Comparison of ENCODE assay signal across 26 cellular contexts in the genomic region with DNA sequence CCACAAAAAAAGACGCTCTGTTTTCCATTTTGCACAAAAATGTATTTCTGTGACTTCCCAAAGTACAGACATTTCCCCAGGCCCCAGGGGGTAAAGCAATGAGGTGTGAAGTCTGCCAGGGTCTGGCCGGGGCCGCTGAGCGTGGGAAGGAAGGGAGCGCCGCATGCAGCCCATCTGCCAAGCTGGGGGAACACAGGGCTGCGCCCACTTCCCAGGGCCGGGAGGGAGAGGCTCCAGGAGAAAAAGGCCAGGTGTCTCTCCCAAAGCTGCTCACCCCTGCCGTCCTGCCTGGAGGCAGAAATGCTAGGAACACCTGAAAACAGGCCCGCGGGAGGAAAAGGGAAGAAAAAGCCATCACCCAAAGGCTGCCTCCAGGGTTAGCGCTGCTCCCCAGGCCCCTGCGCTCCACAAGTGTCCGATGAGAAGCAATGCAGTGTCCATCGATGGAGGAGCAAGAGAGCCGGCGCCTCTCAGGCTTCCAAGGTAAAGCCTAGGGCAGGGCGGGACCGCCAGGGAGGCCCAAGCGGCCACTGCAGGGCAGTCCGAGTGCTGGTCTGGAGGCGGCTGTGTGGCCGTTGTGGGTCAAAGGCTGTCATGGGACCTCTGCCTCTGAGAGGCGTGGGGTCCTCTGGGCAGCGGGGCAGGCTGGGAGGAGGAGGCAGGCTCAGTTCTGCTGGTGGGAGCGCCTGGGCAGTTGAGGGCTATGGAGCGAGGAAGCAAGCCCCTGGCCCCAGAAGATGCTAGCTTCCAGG. TPM values are rescaled to one million over a fixed set of nuclear protein-coding genes. Genes with fewer than 3 reads are reported as not detected.
DNase-seq lines count a peak whose midpoint lies in the region; ATAC-seq, FAIRE-seq and TF ChIP-seq lines count a peak whose summit lies in the region.
"Had no signal": no experiment of that assay in that cellular context is flagged by ENCODE, and none has a peak within 500 bp of the region (broad histone marks: within the 10 kb centered on the region; RNA-seq: fewer than 3 reads in every experiment).

No MANE protein-coding gene starts in this region.

- peak overlapping the region in 1 of 2 experiments; percentile 57; a peak in 2 of 4 replicates for H3K9ac ChIP-seq in K562 (ENCODE audit: insufficient read depth in 1 of 2, low read depth in 2 of 2, low read length in 2 of 2)

- TF ChIP-seq EP300 in K562 (IDR thresholded peaks at IDR 0.05; ENCODE audit: low read length): no peak

- no peaks in the 10 kb centered on the region for H3K9me1 ChIP-seq in K562 (ENCODE audit: control insufficient read depth, insufficient read depth, low read length)

- no peaks in the 10 kb centered on the region for H3K79me2 ChIP-seq in K562 (ENCODE audit: control insufficient read depth, insufficient read depth, low read length)

- ATAC-seq in K562: no peak
- ATAC-seq: body of pancreas; GM12878; stimulated activated naive CD8-positive, alpha-beta T cell treated with anti-CD3 and anti-CD28 coated beads, Interleukin-15, Interleukin-2, amounts not matched to agents 100 U/mL and 50 U/mL, for 24 hours had no signal

- H3K4me3 Mint-ChIP-seq in nephron: no peak overlapping the region
- H3K4me3 Mint-ChIP-seq in activated T-helper 1 cell treated with anti-CD3 and anti-CD28 coated beads, Interleukin-12 subunit alpha, Interleukin-12 subunit beta, Interleukin-2, Interleukin-4 antibody, amounts not matched to agents 30 ng/mL and 10 ng/mL and 1 ng/mL, durations not matched to agents 14 hours and 24 hours and 36 hours: no peak overlapping the region
- H3K4me3 Mint-ChIP-seq: CD4-positive, CD25-positive, alpha-beta regulatory T cell had no signal

- CTCF ChIA-PET in K562 (lab: Yijun Ruan, JAX; ENCODE audit: low intra/inter-chr PET ratio): no interaction called here

- no peaks in the 10 kb centered on the region for H3K9me3 Mint-ChIP-seq in nephron
- H3K9me3 Mint-ChIP-seq in activated T-helper 1 cell treated with anti-CD3 and anti-CD28 coated beads, Interleukin-12 subunit alpha, Interleukin-12 subunit beta, Interleukin-2, Interleukin-4 antibody, amounts not matched to agents 30 ng/mL and 10 ng/mL and 1 ng/mL, durations not matched to agents 14 hours and 24 hours and 36 hours: no peaks in the 10 kb centered on the region
- H3K9me3 Mint-ChIP-seq: CD4-positive, CD25-positive, alpha-beta regulatory T cell had no signal

- H2AFZ ChIP-seq in K562 (ENCODE audit: low read depth, low read length): no peak overlapping the region

- H4K20me1 ChIP-seq in K562 (replicated peaks; ENCODE audit: control insufficient read depth, insufficient read depth, low read length): no peaks in the 10 kb centered on the region

- no peaks in the 10 kb centered on the region for H3K27me3 Mint-ChIP-seq in nephron (ENCODE audit: low read depth)
- H3K27me3 Mint-ChIP-seq in activated T-helper 1 cell treated with anti-CD3 and anti-CD28 coated beads, Interleukin-12 subunit alpha, Interleukin-12 subunit beta, Interleukin-2, Interleukin-4 antibody, amounts not matched to agents 30 ng/mL and 10 ng/mL and 1 ng/mL, durations not matched to agents 14 hours and 24 hours and 36 hours (ENCODE audit: insufficient read depth): no peaks in the 10 kb centered on the region
- H3K27me3 Mint-ChIP-seq: CD4-positive, CD25-positive, alpha-beta regulatory T cell had no signal

- peaks cover 5 to 33% of the 10 kb centered on the region in 2 experiments; a peak in 4 of 5 replicates for H3K4me1 ChIP-seq in K562 (replicated peaks in 1 of 2; ENCODE audit: control insufficient read depth in 2 of 2, insufficient read depth in 2 of 2, low read length in 2 of 2)

- no peaks in the 10 kb centered on the region for H3K27me3 ChIP-seq in K562 (ENCODE audit: control insufficient read depth in 2 of 2, insufficient read depth in 2 of 2, low read length in 2 of 2)
- H3K27me3 ChIP-seq: adrenal gland, body of pancreas, heart left ventricle, sigmoid colon, vagina had no signal

- peak; percentile 7 for DNase-seq in DMS 273 treated with DMSO at 0.1 percent for 48 hours (lab: John Stamatoyannopoulos, UW)
- peak; percentile 93 for DNase-seq in NCI-H2171 treated with DMSO at 0.1 percent for 48 hours (lab: John Stamatoyannopoulos, UW)
- DNase-seq in K562 (ENCODE audit: extremely low read depth in 1 of 4, low spot score in 3 of 4): no peak
- no peak for DNase-seq in activated T-helper 1 cell treated with anti-CD3 and anti-CD28 coated beads, Interleukin-12 subunit alpha, Interleukin-12 subunit beta, Interleukin-2, Interleukin-4 antibody, amounts not matched to agents 30 ng/mL and 10 ng/mL and 1 ng/mL, durations not matched to agents 14 hours and 24 hours and 36 hours (ENCODE audit: low spot score)
- no peak for DNase-seq in erythroblast (lab: John Stamatoyannopoulos, UW)
- DNase-seq in OCI-M2 (lab: John Stamatoyannopoulos, UW; ENCODE audit: unreplicated experiment): no peak
- no peak for DNase-seq in SW 1271 (lab: John Stamatoyannopoulos, UW)
- DNase-seq: activated CD4-positive, alpha-beta T cell treated with anti-CD3 and anti-CD28 coated beads for 48 hours; activated naive CD4-positive, alpha-beta T cell treated with Interleukin-2 at 50 U/mL for 16 hours; activated T-cell treated with anti-CD3 and anti-CD28 coated beads, Interleukin-2, amount 50 U/mL, for 48 hours; adrenal gland; body of pancreas; CD4-positive, CD25-positive, alpha-beta regulatory T cell; heart left ventricle; kidney glomerular epithelial cell; NCI-H187 treated with DMSO at 0.1 percent for 48 hours; NCI-H226; posterior cingulate gyrus; sigmoid colon; stimulated activated CD4-positive, alpha-beta T cell treated with anti-CD3 and anti-CD28 coated beads, Interleukin-4, amount 100 ng/mL, for 24 hours; stimulated activated naive CD8-positive, alpha-beta T cell treated with anti-CD3 and anti-CD28 coated beads, Interleukin-15, Interleukin-2, amounts not matched to agents 100 U/mL and 50 U/mL, for 24 hours had no signal

- WGBS in K562 (ENCODE audit: insufficient coverage, low coverage, missing lambda C conversion rate): 75% methylated on average over 20 of the region's 27 CpGs

- no peak for TF ChIP-seq POLR2A in K562 (conservative IDR thresholded peaks at IDR 0.05)
- TF ChIP-seq POLR2A in erythroblast (IDR thresholded peaks at IDR 0.05; ENCODE audit: low read length): no peak

- POLR2A ChIA-PET in K562 (lab: Yijun Ruan, JAX): interaction anchor here (1.2 kb wide), 1 partner anchor 41 kb away, joined by 3 read pairs; no protein-coding TSS in a partner anchor

- no peaks in the 10 kb centered on the region; the same call in 2 of the 3 replicates for H3K36me3 ChIP-seq in K562 (ENCODE audit: control insufficient read depth, insufficient read depth, low read length)

- no peaks in the 10 kb centered on the region for H3K9me3 ChIP-seq in K562 (replicated peaks; ENCODE audit: control insufficient read depth, insufficient read depth, low read depth, low read length)
- H3K9me3 ChIP-seq: adrenal gland, body of pancreas, sigmoid colon, thoracic aorta, vagina had no signal

- no peak overlapping the region for H3K27ac ChIP-seq in K562 (ENCODE audit: extremely low read depth, low read depth, low read length)
- H3K27ac ChIP-seq: adrenal gland, body of pancreas, heart left ventricle, HL-60, sigmoid colon, thoracic aorta, vagina had no signal

- intact Hi-C loops in K562 (cut with micrococcal nuclease): loop anchor here (5.0 kb wide), 1 partner anchor 277 kb away; no protein-coding TSS in a partner anchor
- intact Hi-C loops in activated T-helper 1 cell treated with anti-CD3 and anti-CD28 coated beads, Interleukin-12 subunit alpha, Interleukin-12 subunit beta, Interleukin-2, Interleukin-4 antibody, amounts not matched to agents 30 ng/mL and 10 ng/mL and 1 ng/mL, durations not matched to agents 14 hours and 24 hours and 36 hours (cut with micrococcal nuclease): loop anchor here (10.0 kb wide), 1 partner anchor 215 kb away; a partner anchor contains a TSS

- in situ Hi-C loops in K562 (cut with MboI): loop anchor here (5.0 kb wide), 1 partner anchor 197 kb away; no protein-coding TSS in a partner anchor

- H3K4me2 ChIP-seq in K562 (ENCODE audit: insufficient read depth, low read length): no peak overlapping the region

- TF ChIP-seq CTCF in K562 (IDR thresholded peaks at IDR 0.05 in 2 of 3, conservative IDR thresholded peaks at IDR 0.05 in 1 of 3; ENCODE audit: insufficient read depth in 2 of 3, low read depth in 1 of 3, low read length in 3 of 3) (no peak), nephron (IDR thresholded peaks at IDR 0.05; ENCODE audit: unreplicated experiment in 3 of 3) (no peak)

- peaks cover 10% of the 10 kb centered on the region for H3K4me1 Mint-ChIP-seq in nephron
- peaks cover 18% of the 10 kb centered on the region for H3K4me1 Mint-ChIP-seq in activated T-helper 1 cell treated with anti-CD3 and anti-CD28 coated beads, Interleukin-12 subunit alpha, Interleukin-12 subunit beta, Interleukin-2, Interleukin-4 antibody, amounts not matched to agents 30 ng/mL and 10 ng/mL and 1 ng/mL, durations not matched to agents 14 hours and 24 hours and 36 hours (ENCODE audit: low read depth)

- no TSS peak for BruUV-seq in K562 (replicated peaks; lab: Mats Ljungman, UMichigan)

- TF ChIP-seq RAD21 in K562 (CRISPR knock-in tag; conservative IDR thresholded peaks at IDR 0.05 in 1 of 2, IDR thresholded peaks at IDR 0.05 in 1 of 2): no peak

- no peak for FAIRE-seq in K562 (lab: Jason Lieb, UNC)
- FAIRE-seq: GM12878 had no signal

- H3K4me3 ChIP-seq in K562: no peak overlapping the region
- H3K4me3 ChIP-seq: adrenal gland, body of pancreas, GM12878, heart left ventricle, sigmoid colon, thoracic aorta, vagina had no signal

- peak overlapping the region; percentile 10 to 41 (median 33) for H3K27ac Mint-ChIP-seq in nephron
- H3K27ac Mint-ChIP-seq in activated T-helper 1 cell treated with anti-CD3 and anti-CD28 coated beads, Interleukin-12 subunit alpha, Interleukin-12 subunit beta, Interleukin-2, Interleukin-4 antibody, amounts not matched to agents 30 ng/mL and 10 ng/mL and 1 ng/mL, durations not matched to agents 14 hours and 24 hours and 36 hours: no peak overlapping the region

- peaks cover 14% of the 10 kb centered on the region for H3K36me3 Mint-ChIP-seq in nephron (ENCODE audit: low read depth)
- no peaks in the 10 kb centered on the region for H3K36me3 Mint-ChIP-seq in activated T-helper 1 cell treated with anti-CD3 and anti-CD28 coated beads, Interleukin-12 subunit alpha, Interleukin-12 subunit beta, Interleukin-2, Interleukin-4 antibody, amounts not matched to agents 30 ng/mL and 10 ng/mL and 1 ng/mL, durations not matched to agents 14 hours and 24 hours and 36 hours (ENCODE audit: low read depth)

RNA-seq across cellular contexts. Expression of a gene that starts 6.0 kb away (rescaled TPM):
- 7.1 and 18.4 TPM in 2 replicates for total RNA-seq in K562 (2011; cell fraction: chromatin; rRNA removed; ENCODE audit: low replicate concordance)
- total RNA-seq in K562 (2011; cell fraction: nucleolus; rRNA removed): 35.0 and 36.5 TPM in 2 replicates
- 22.9 and 31.1 TPM in 2 replicates for total RNA-seq in K562 (2011; cell fraction: nucleoplasm; rRNA removed)
- 38.0 and 57.7 TPM in 2 replicates for total RNA-seq in K562 (2014; rRNA removed)
- 1.1 and 1.9 TPM in 2 replicates for total RNA-seq in K562 (2014; rRNA removed; fragmentation: Illumina TruSeq; extraction: Trizol)
- 18.7 and 19.1 TPM in 2 replicates for total RNA-seq in K562 (2015; rRNA removed; fragmentation: Illumina TruSeq; extraction: Trizol)
- total RNA-seq in K562 (2021): 28.7 and 30.3 TPM in 2 replicates
- polyA plus RNA-seq in K562 (2011; rRNA removed): 13.8 and 24.8 TPM in 2 replicates
- 30.4 and 84.8 TPM in 2 replicates for polyA plus RNA-seq in K562 (2011; cell fraction: cytosol; rRNA removed)
- polyA plus RNA-seq in K562 (2011; cell fraction: nucleus; rRNA removed): 32.5 and 45.8 TPM in 2 replicates
- 31.0 and 52.7 TPM in 2 replicates for polyA plus RNA-seq in K562 (2012)
- 6.8 and 27.8 TPM in 2 replicates for polyA plus RNA-seq in K562 (2014; fragmentation: Illumina TruSeq; extraction: Trizol)
- polyA plus RNA-seq in K562 (2014; fragmentation: Nextera tagmentation; extraction: Ambion mirVana): 1 to 10 TPM in 1 of 2 experiments, under 1 TPM in 1; 0.21 to 4.3 TPM
- polyA plus RNA-seq in K562 (2014; rRNA removed): 31.7 TPM in 2 replicates
- 3.4 and 6.5 TPM in 2 replicates for polyA minus RNA-seq in K562 (2011; rRNA and poly(A)+ RNA removed)
- polyA minus RNA-seq in K562 (2011; cell fraction: cytosol; rRNA and poly(A)+ RNA removed): 21.7 and 30.2 TPM in 2 replicates
- 5.8 and 6.1 TPM in 2 replicates for polyA minus RNA-seq in K562 (2011; cell fraction: nucleus; rRNA and poly(A)+ RNA removed)
- 51.7 and 54.4 TPM in 2 replicates for total RNA-seq in activated T-helper 1 cell treated with anti-CD3 and anti-CD28 coated beads, Interleukin-12 subunit alpha, Interleukin-12 subunit beta, Interleukin-2, Interleukin-4 antibody, amounts not matched to agents 30 ng/mL and 10 ng/mL and 1 ng/mL, durations not matched to agents 14 hours and 24 hours and 36 hours

RNA-seq across cellular contexts. Expression of a gene that starts 27.6 kb away (rescaled TPM):
- 45.1 and 101 TPM in 2 replicates for total RNA-seq in K562 (2011; cell fraction: chromatin; rRNA removed; ENCODE audit: low replicate concordance)
- total RNA-seq in K562 (2011; cell fraction: nucleolus; rRNA removed): 76.3 and 95.7 TPM in 2 replicates
- 27.9 and 53.6 TPM in 2 replicates for total RNA-seq in K562 (2011; cell fraction: nucleoplasm; rRNA removed)
- total RNA-seq in K562 (2014; rRNA removed): 29.4 and 42.4 TPM in 2 replicates
- total RNA-seq in K562 (2014; rRNA removed; fragmentation: Illumina TruSeq; extraction: Trizol): 10.6 and 16.2 TPM in 2 replicates
- 17.5 and 19.7 TPM in 2 replicates for total RNA-seq in K562 (2015; rRNA removed; fragmentation: Illumina TruSeq; extraction: Trizol)
- total RNA-seq in K562 (2021): 40.3 and 41.3 TPM in 2 replicates
- polyA plus RNA-seq in K562 (2011; rRNA removed): 24.5 and 25.4 TPM in 2 replicates
- 25.0 and 47.2 TPM in 2 replicates for polyA plus RNA-seq in K562 (2011; cell fraction: cytosol; rRNA removed)
- polyA plus RNA-seq in K562 (2011; cell fraction: nucleus; rRNA removed): 80.6 and 118 TPM in 2 replicates
- polyA plus RNA-seq in K562 (2012): 28.4 and 42.0 TPM in 2 replicates
- polyA plus RNA-seq in K562 (2014; fragmentation: Illumina TruSeq; extraction: Trizol): 19.7 and 28.3 TPM in 2 replicates
- polyA plus RNA-seq in K562 (2014; fragmentation: Nextera tagmentation; extraction: Ambion mirVana): 1 to 10 TPM in 1 of 2 experiments, under 1 TPM in 1; 0.82 to 1.4 TPM
- polyA plus RNA-seq in K562 (2014; rRNA removed): 48.9 and 49.2 TPM in 2 replicates
- 9.4 and 18.7 TPM in 2 replicates for polyA minus RNA-seq in K562 (2011; rRNA and poly(A)+ RNA removed)
- 23.5 and 24.5 TPM in 2 replicates for polyA minus RNA-seq in K562 (2011; cell fraction: cytosol; rRNA and poly(A)+ RNA removed)
- 12.1 and 13.3 TPM in 2 replicates for polyA minus RNA-seq in K562 (2011; cell fraction: nucleus; rRNA and poly(A)+ RNA removed)
- 17.7 and 19.3 TPM in 2 replicates for total RNA-seq in activated T-helper 1 cell treated with anti-CD3 and anti-CD28 coated beads, Interleukin-12 subunit alpha, Interleukin-12 subunit beta, Interleukin-2, Interleukin-4 antibody, amounts not matched to agents 30 ng/mL and 10 ng/mL and 1 ng/mL, durations not matched to agents 14 hours and 24 hours and 36 hours

RNA-seq across cellular contexts. Expression of a gene that starts 40.9 kb away (rescaled TPM):
- total RNA-seq in K562 (2011; cell fraction: chromatin; rRNA removed; ENCODE audit: low replicate concordance): 148 and 241 TPM in 2 replicates
- 111 and 117 TPM in 2 replicates for total RNA-seq in K562 (2011; cell fraction: nucleolus; rRNA removed)
- total RNA-seq in K562 (2011; cell fraction: nucleoplasm; rRNA removed): 183 and 259 TPM in 2 replicates
- total RNA-seq in K562 (2014; rRNA removed): 887 and 1,071 TPM in 2 replicates
- total RNA-seq in K562 (2014; rRNA removed; fragmentation: Illumina TruSeq; extraction: Trizol): 1,328 and 1,534 TPM in 2 replicates
- 1,335 and 1,447 TPM in 2 replicates for total RNA-seq in K562 (2015; rRNA removed; fragmentation: Illumina TruSeq; extraction: Trizol)
- 840 and 907 TPM in 2 replicates for total RNA-seq in K562 (2021)
- 308 and 520 TPM in 2 replicates for polyA plus RNA-seq in K562 (2011; rRNA removed)
- polyA plus RNA-seq in K562 (2011; cell fraction: cytosol; rRNA removed): 84.3 and 133 TPM in 2 replicates
- 138 and 148 TPM in 2 replicates for polyA plus RNA-seq in K562 (2011; cell fraction: nucleus; rRNA removed)
- 556 and 791 TPM in 2 replicates for polyA plus RNA-seq in K562 (2012)
- 886 and 1,006 TPM in 2 replicates for polyA plus RNA-seq in K562 (2014; fragmentation: Illumina TruSeq; extraction: Trizol)
- polyA plus RNA-seq in K562 (2014; fragmentation: Nextera tagmentation; extraction: Ambion mirVana): 100 to 1,000 TPM; 404 to 534 TPM
- polyA plus RNA-seq in K562 (2014; rRNA removed): 609 and 622 TPM in 2 replicates
- polyA minus RNA-seq in K562 (2011; rRNA and poly(A)+ RNA removed): 1,021 and 1,119 TPM in 2 replicates
- polyA minus RNA-seq in K562 (2011; cell fraction: cytosol; rRNA and poly(A)+ RNA removed): 256 and 383 TPM in 2 replicates
- polyA minus RNA-seq in K562 (2011; cell fraction: nucleus; rRNA and poly(A)+ RNA removed): 100 and 155 TPM in 2 replicates
- total RNA-seq in activated T-helper 1 cell treated with anti-CD3 and anti-CD28 coated beads, Interleukin-12 subunit alpha, Interleukin-12 subunit beta, Interleukin-2, Interleukin-4 antibody, amounts not matched to agents 30 ng/mL and 10 ng/mL and 1 ng/mL, durations not matched to agents 14 hours and 24 hours and 36 hours: 775 and 795 TPM in 2 replicates

RNA-seq across cellular contexts. Expression of a gene that starts 41.8 kb away (rescaled TPM):
- total RNA-seq in K562 (2011; cell fraction: chromatin; rRNA removed; ENCODE audit: low replicate concordance): 19.8 and 57.5 TPM in 2 replicates
- 14.3 and 15.0 TPM in 2 replicates for total RNA-seq in K562 (2011; cell fraction: nucleolus; rRNA removed)
- total RNA-seq in K562 (2011; cell fraction: nucleoplasm; rRNA removed): 15.9 and 22.8 TPM in 2 replicates
- 6.8 and 8.4 TPM in 2 replicates for total RNA-seq in K562 (2014; rRNA removed)
- total RNA-seq in K562 (2014; rRNA removed; fragmentation: Illumina TruSeq; extraction: Trizol): 2.0 and 2.3 TPM in 2 replicates
- total RNA-seq in K562 (2015; rRNA removed; fragmentation: Illumina TruSeq; extraction: Trizol): 3.8 and 4.0 TPM in 2 replicates
- total RNA-seq in K562 (2021): 9.7 and 10.1 TPM in 2 replicates
- 6.5 and 14.3 TPM in 2 replicates for polyA plus RNA-seq in K562 (2011; rRNA removed)
- polyA plus RNA-seq in K562 (2011; cell fraction: cytosol; rRNA removed): 19.3 and 30.6 TPM in 2 replicates
- 21.7 and 29.5 TPM in 2 replicates for polyA plus RNA-seq in K562 (2011; cell fraction: nucleus; rRNA removed)
- 8.3 and 21.2 TPM in 2 replicates for polyA plus RNA-seq in K562 (2012)
- polyA plus RNA-seq in K562 (2014; fragmentation: Illumina TruSeq; extraction: Trizol): 6.2 and 8.6 TPM in 2 replicates
- polyA plus RNA-seq in K562 (2014; fragmentation: Nextera tagmentation; extraction: Ambion mirVana): under 1 TPM; 0.07 to 0.22 TPM
- 7.1 and 10.7 TPM in 2 replicates for polyA plus RNA-seq in K562 (2014; rRNA removed)
- 5.8 and 6.2 TPM in 2 replicates for polyA minus RNA-seq in K562 (2011; rRNA and poly(A)+ RNA removed)
- 8.0 and 10.1 TPM in 2 replicates for polyA minus RNA-seq in K562 (2011; cell fraction: cytosol; rRNA and poly(A)+ RNA removed)
- 6.7 and 9.1 TPM in 2 replicates for polyA minus RNA-seq in K562 (2011; cell fraction: nucleus; rRNA and poly(A)+ RNA removed)
- total RNA-seq in activated T-helper 1 cell treated with anti-CD3 and anti-CD28 coated beads, Interleukin-12 subunit alpha, Interleukin-12 subunit beta, Interleukin-2, Interleukin-4 antibody, amounts not matched to agents 30 ng/mL and 10 ng/mL and 1 ng/mL, durations not matched to agents 14 hours and 24 hours and 36 hours: 21.1 and 21.5 TPM in 2 replicates

RNA-seq across cellular contexts. Expression of a gene that starts 57.1 kb away (rescaled TPM):
- 18.2 and 40.1 TPM in 2 replicates for total RNA-seq in K562 (2011; cell fraction: chromatin; rRNA removed; ENCODE audit: low replicate concordance)
- 20.8 and 24.3 TPM in 2 replicates for total RNA-seq in K562 (2011; cell fraction: nucleolus; rRNA removed)
- 19.8 and 21.3 TPM in 2 replicates for total RNA-seq in K562 (2011; cell fraction: nucleoplasm; rRNA removed)
- total RNA-seq in K562 (2014; rRNA removed) (9.9 and 16.6 TPM in 2 replicates), K562 (2014; rRNA removed; fragmentation: Illumina TruSeq; extraction: Trizol) (8.0 and 10.5 TPM in 2 replicates), K562 (2015; rRNA removed; fragmentation: Illumina TruSeq; extraction: Trizol) (11.4 TPM in 2 replicates), K562 (2021) (24.4 and 27.5 TPM in 2 replicates)
- polyA plus RNA-seq in K562 (2011; rRNA removed) (21.7 and 24.9 TPM in 2 replicates), K562 (2014; fragmentation: Illumina TruSeq; extraction: Trizol) (28.7 and 30.5 TPM in 2 replicates), K562 (2014; fragmentation: Nextera tagmentation; extraction: Ambion mirVana) (1 to 10 TPM; 2.3 to 3.0 TPM), K562 (2014; rRNA removed) (14.3 and 18.6 TPM in 2 replicates)
- polyA plus RNA-seq in K562 (2011; cell fraction: cytosol; rRNA removed): 22.3 and 28.3 TPM in 2 replicates
- polyA plus RNA-seq in K562 (2011; cell fraction: nucleus; rRNA removed): 27.4 and 32.4 TPM in 2 replicates
- 22.9 and 34.5 TPM in 2 replicates for polyA plus RNA-seq in K562 (2012)
- polyA minus RNA-seq in K562 (2011; rRNA and poly(A)+ RNA removed): 15.3 and 16.0 TPM in 2 replicates
- 6.4 and 6.9 TPM in 2 replicates for polyA minus RNA-seq in K562 (2011; cell fraction: cytosol; rRNA and poly(A)+ RNA removed)
- 7.1 and 10.0 TPM in 2 replicates for polyA minus RNA-seq in K562 (2011; cell fraction: nucleus; rRNA and poly(A)+ RNA removed)
- 21.2 and 22.3 TPM in 2 replicates for total RNA-seq in activated T-helper 1 cell treated with anti-CD3 and anti-CD28 coated beads, Interleukin-12 subunit alpha, Interleukin-12 subunit beta, Interleukin-2, Interleukin-4 antibody, amounts not matched to agents 30 ng/mL and 10 ng/mL and 1 ng/mL, durations not matched to agents 14 hours and 24 hours and 36 hours

Comparison
In these comparisons a context has a peak if more than half of its experiments do, and no peak if none do; other contexts are left out.
1. DNase-seq: peak in DMS 273 treated with DMSO at 0.1 percent for 48 hours (single experiment) and NCI-H2171 treated with DMSO at 0.1 percent for 48 hours (single experiment); none in K562 (0 of 4), activated T-helper 1 cell treated with anti-CD3 and anti-CD28 coated beads, Interleukin-12 subunit alpha, Interleukin-12 subunit beta, Interleukin-2, Interleukin-4 antibody, amounts not matched to agents 30 ng/mL and 10 ng/mL and 1 ng/mL, durations not matched to agents 14 hours and 24 hours and 36 hours (single experiment), erythroblast (0 of 2), OCI-M2 (single experiment) and SW 1271 (0 of 2).